Comparison of ENCODE assay signal across 8 cellular contexts in the genomic region with DNA sequence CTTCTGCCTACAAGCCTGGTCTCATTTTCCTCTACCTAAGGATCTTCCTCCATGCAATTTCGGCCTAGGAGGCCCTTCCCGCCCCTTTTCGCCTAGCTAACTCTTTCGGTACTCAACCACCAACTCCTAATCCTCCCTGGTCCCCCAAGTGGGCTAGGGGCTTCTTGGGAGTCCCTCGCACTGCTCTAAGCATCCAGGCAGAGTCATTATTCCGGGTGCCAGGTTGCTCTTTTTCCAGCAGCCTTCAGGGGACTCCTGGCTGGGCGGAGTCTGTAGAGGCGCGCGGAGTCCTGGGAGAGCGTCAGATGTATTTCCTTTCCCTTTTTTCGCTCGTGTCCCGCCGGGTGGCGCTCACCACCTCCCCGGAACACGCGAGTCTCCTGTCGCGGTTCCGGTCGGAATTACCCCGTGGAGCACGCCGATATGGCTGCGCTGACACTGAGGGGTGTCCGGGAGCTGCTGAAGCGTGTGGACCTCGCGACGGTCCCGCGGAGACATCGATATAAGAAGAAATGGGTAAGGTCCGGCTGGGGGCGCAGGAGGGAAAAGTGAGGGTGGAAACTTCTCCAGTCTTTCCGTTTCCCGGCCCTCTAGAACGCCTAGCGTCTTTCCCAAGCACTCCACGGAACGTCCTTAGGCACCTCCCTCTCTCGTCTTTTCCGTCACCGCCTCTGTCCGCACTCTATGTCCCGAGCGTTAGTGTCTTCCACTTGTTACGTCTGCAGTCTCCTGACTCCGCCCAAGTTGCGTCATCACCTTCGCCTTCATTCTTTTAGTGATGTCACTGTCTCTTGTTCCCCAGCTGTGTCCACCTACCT. TPM values are rescaled to one million over a fixed set of nuclear protein-coding genes. Genes with fewer than 3 reads are reported as not detected.
DNase-seq lines count a peak whose midpoint lies in the region; ATAC-seq and TF ChIP-seq lines count a peak whose summit lies in the region.

A gene (plus strand): TSS at position 404 of the 818 bp plus-strand sequence. CDS start 20 bp downstream, at position 424.

- H3K9me3 ChIP-seq in endocrine pancreas (ENCODE audit: control insufficient read depth, low read length) = no peaks in the 10 kb centered on the region

- ATAC-seq in activated CD8-positive, alpha-beta memory T cell treated with anti-CD3 and anti-CD28 coated beads, Interleukin-2, amount 10 ng/mL, durations not matched to agents 7 days and 5 days = peak; percentile 91

- peak within 1 kb of the TSS; percentile 89 for H3K23ac ChIP-seq in mesendoderm (ENCODE audit: low read length)

- H3K36me3 Mint-ChIP-seq in activated CD8-positive, alpha-beta memory T cell treated with anti-CD3 and anti-CD28 coated beads, Interleukin-2, amount 10 ng/mL, durations not matched to agents 7 days and 5 days = peaks cover 13% of the 10 kb centered on the region

- peak within 1 kb of the TSS; percentile 100 for H3K4me3 Mint-ChIP-seq in activated CD8-positive, alpha-beta memory T cell treated with anti-CD3 and anti-CD28 coated beads, Interleukin-2, amount 10 ng/mL, durations not matched to agents 7 days and 5 days

- DNase-seq in COR-L47 (lab: John Stamatoyannopoulos, UW) = peak; percentile 79
- DNase-seq in GM20000 (ENCODE audit: low spot score) = peak; percentile 74
- peak; percentile 93 for DNase-seq in HT1080 (ENCODE audit: low read depth)
- peak; percentile 88 for DNase-seq in NOMO-1 treated with dmso at 0.1 percent for 144 hours (lab: John Stamatoyannopoulos, UW; ENCODE audit: unreplicated experiment)
- peak; percentile 92 for DNase-seq in activated CD8-positive, alpha-beta memory T cell treated with anti-CD3 and anti-CD28 coated beads, Interleukin-2, amount 10 ng/mL, durations not matched to agents 7 days and 5 days
- peak; percentile 95 for DNase-seq in mesendoderm
- DNase-seq in stimulated activated CD8-positive, alpha-beta memory T cell treated with anti-CD3 and anti-CD28 coated beads, Interleukin-15, amount 100 ng/mL, for 1 hour (ENCODE audit: low read depth) = peak; percentile 65

- H3K4me3 ChIP-seq in endocrine pancreas (ENCODE audit: control insufficient read depth, insufficient read depth, low read length) (peak within 1 kb of the TSS; percentile 55), mesendoderm (ENCODE audit: low read length) (peak within 1 kb of the TSS; percentile 81)

- H4K8ac ChIP-seq in mesendoderm (ENCODE audit: low read depth, low read length) = peak within 1 kb of the TSS; percentile 97

- H2BK5ac ChIP-seq in mesendoderm (ENCODE audit: low read length) = peak within 1 kb of the TSS; percentile 87

- H3K9ac ChIP-seq in endocrine pancreas (ENCODE audit: control insufficient read depth, insufficient read depth, low read length) = peak within 1 kb of the TSS; percentile 94
- H3K9ac ChIP-seq in mesendoderm (ENCODE audit: low read length) = peak within 1 kb of the TSS; percentile 98

- no peaks in the 10 kb centered on the region for H3K27me3 Mint-ChIP-seq in activated CD8-positive, alpha-beta memory T cell treated with anti-CD3 and anti-CD28 coated beads, Interleukin-2, amount 10 ng/mL, durations not matched to agents 7 days and 5 days

- H4K5ac ChIP-seq in mesendoderm (ENCODE audit: low read length) = peak within 1 kb of the TSS; percentile 95

- peak within 1 kb of the TSS; percentile 97 for H3K27ac ChIP-seq in mesendoderm (ENCODE audit: low read depth, low read length)

- H3K4me1 ChIP-seq in endocrine pancreas (ENCODE audit: control insufficient read depth, insufficient read depth, low read length) = no peaks in the 10 kb centered on the region
- no peaks in the 10 kb centered on the region for H3K4me1 ChIP-seq in mesendoderm (ENCODE audit: control insufficient read depth, low read depth, low read length)

- peaks cover 3% of the 10 kb centered on the region for H3K36me3 ChIP-seq in endocrine pancreas (ENCODE audit: control insufficient read depth, insufficient read depth, low read length)
- peaks cover 3% of the 10 kb centered on the region for H3K36me3 ChIP-seq in mesendoderm (ENCODE audit: control insufficient read depth, insufficient read depth, low read length)

- peak within 1 kb of the TSS; percentile 92 for H3K18ac ChIP-seq in mesendoderm (ENCODE audit: low read length)

- peak within 1 kb of the TSS; percentile 100 for H3K4ac ChIP-seq in mesendoderm (ENCODE audit: low read depth, low read length)

- H3K4me2 ChIP-seq in mesendoderm (ENCODE audit: low read length) = peak within 1 kb of the TSS; percentile 89

- H3K56ac ChIP-seq in mesendoderm (ENCODE audit: low read length) = peak within 1 kb of the TSS; percentile 98

- no peak within 1 kb of the TSS for H2AK5ac ChIP-seq in mesendoderm (ENCODE audit: low read length)

- CTCF ChIA-PET in activated CD8-positive, alpha-beta memory T cell treated with anti-CD3 and anti-CD28 coated beads, Interleukin-2, amount 10 ng/mL, durations not matched to agents 7 days and 5 days (lab: Charles Lee) = interaction anchor here (0.7 to 3.0 kb wide), 14 partner anchors 8 to 698 kb away, joined by 3 to 26 read pairs (median 4); a partner anchor contains a TSS

- H2BK120ac ChIP-seq in mesendoderm (ENCODE audit: low read depth, low read length) = no peak within 1 kb of the TSS

- H3K4me1 Mint-ChIP-seq in activated CD8-positive, alpha-beta memory T cell treated with anti-CD3 and anti-CD28 coated beads, Interleukin-2, amount 10 ng/mL, durations not matched to agents 7 days and 5 days = peaks cover 36% of the 10 kb centered on the region

- H3K79me1 ChIP-seq in mesendoderm (ENCODE audit: low read length) = peaks cover 21% of the 10 kb centered on the region

- H3K9me3 Mint-ChIP-seq in activated CD8-positive, alpha-beta memory T cell treated with anti-CD3 and anti-CD28 coated beads, Interleukin-2, amount 10 ng/mL, durations not matched to agents 7 days and 5 days (ENCODE audit: low read depth) = no peaks in the 10 kb centered on the region

- no peak within 1 kb of the TSS for H2BK15ac ChIP-seq in mesendoderm (replicated peaks; ENCODE audit: low read depth)

- no peaks in the 10 kb centered on the region for H3K27me3 ChIP-seq in endocrine pancreas (ENCODE audit: control insufficient read depth, insufficient read depth, low read length)
- no peaks in the 10 kb centered on the region for H3K27me3 ChIP-seq in mesendoderm (ENCODE audit: insufficient read depth, low read length, poor library complexity)

- peak; percentile 51 for TF ChIP-seq CTCF in GM20000 (IDR thresholded peaks at IDR 0.05; ENCODE audit: extremely low read depth, missing control alignments)

- H3K27ac Mint-ChIP-seq in activated CD8-positive, alpha-beta memory T cell treated with anti-CD3 and anti-CD28 coated beads, Interleukin-2, amount 10 ng/mL, durations not matched to agents 7 days and 5 days = peak within 1 kb of the TSS; percentile 99

- H3K79me2 ChIP-seq in mesendoderm (ENCODE audit: control insufficient read depth, insufficient read depth, low read length) = peaks cover 13% of the 10 kb centered on the region

- no CpG with 5 or more reads among the region's 53 CpGs for WGBS in mesendoderm (ENCODE audit: extremely low coverage, insufficient coverage, low lambda C conversion rate)

RNA-seq across cellular contexts. Expression of the gene that starts here (rescaled TPM):
- total RNA-seq in HT1080 (2014; rRNA removed; shearing (Covaris generic)) = 14.9 and 19.8 TPM in 2 replicates
- 17.8 and 20.5 TPM in 2 replicates for polyA plus RNA-seq in HT1080 (2015; cell fraction: cytosol; rRNA removed)
- polyA plus RNA-seq in HT1080 (2015; cell fraction: nucleus; rRNA removed) = 25.9 and 34.9 TPM in 2 replicates
- total RNA-seq in activated CD8-positive, alpha-beta memory T cell treated with anti-CD3 and anti-CD28 coated beads, Interleukin-2, amount 10 ng/mL, durations not matched to agents 7 days and 5 days = 10 to 100 TPM; 20.6 to 26.7 TPM
- polyA plus RNA-seq in mesendoderm (2013, experiment 1 of 2) = 15.9 TPM
- 16.9 TPM for polyA plus RNA-seq in mesendoderm (2013, experiment 2 of 2)

Comparison
In these comparisons a context has a peak if more than half of its experiments do, and no peak if none do; other contexts are left out.
1. Peak in every context shown above with its lines: DNase-seq, ATAC-seq, H3K4me3 ChIP-seq and H3K27ac ChIP-seq.